ENCODE assay signal across 13 cellular contexts in the genomic region with DNA sequence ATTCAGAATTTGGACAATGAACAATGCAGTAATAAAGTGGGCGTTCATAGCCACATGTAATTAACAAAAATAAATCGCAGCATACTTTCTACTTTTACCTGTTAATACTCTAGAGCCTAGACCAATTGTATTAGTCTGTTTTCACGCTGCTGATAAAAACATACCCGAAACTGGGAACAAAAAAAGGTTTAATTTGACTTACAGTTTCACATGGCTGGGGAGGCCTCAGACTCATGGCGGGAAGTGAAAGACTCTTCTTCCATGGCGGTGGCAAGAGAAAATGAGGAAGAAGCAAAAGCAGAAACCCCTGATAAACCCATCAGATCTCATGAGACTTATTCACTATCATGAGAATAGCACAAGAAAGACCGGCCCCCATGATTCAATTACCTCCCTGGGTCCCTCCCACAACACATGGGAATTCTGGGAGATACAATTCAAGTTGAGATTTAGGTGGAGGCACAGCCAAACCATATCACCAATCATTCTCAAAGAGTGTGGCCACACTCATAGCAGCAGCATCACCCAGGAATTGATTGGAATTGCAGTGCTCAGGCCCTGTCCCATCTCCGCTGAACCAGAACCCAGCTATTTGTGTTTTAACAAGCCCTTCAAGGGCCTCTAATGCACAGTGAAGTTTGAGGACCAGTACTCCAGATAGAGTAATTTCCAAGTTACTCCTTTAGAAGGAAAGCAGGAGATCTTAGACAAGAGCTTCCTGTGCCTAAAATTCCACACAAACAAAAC.
DNase-seq lines count a peak whose midpoint lies in the region; ATAC-seq and TF ChIP-seq lines count a peak whose summit lies in the region.
"Had no signal": no experiment of that assay in that cellular context is flagged by ENCODE, and none has a peak within 500 bp of the region (broad histone marks: within the 10 kb centered on the region; RNA-seq: fewer than 3 reads in every experiment).

No MANE protein-coding gene starts in this region.

- no peaks in the 10 kb centered on the region for H3K27me3 ChIP-seq in CD8-positive, alpha-beta T cell (ENCODE audit: insufficient read depth, low read length)
- no peaks in the 10 kb centered on the region for H3K27me3 ChIP-seq in lower lobe of right lung (ENCODE audit: low read depth)
- H3K27me3 ChIP-seq: transverse colon had no signal

- no peak for TF ChIP-seq CTCF in CD8-positive, alpha-beta T cell (IDR thresholded peaks at IDR 0.05)
- no peak for TF ChIP-seq CTCF in lower lobe of right lung (IDR thresholded peaks at IDR 0.05)

- CTCF ChIA-PET in CD8-positive, alpha-beta T cell (lab: Charles Lee), result no interaction called here

- POLR2A ChIA-PET in naive thymus-derived CD8-positive, alpha-beta T cell (lab: Charles Lee), result no interaction called here
- POLR2A ChIA-PET in CD8-positive, alpha-beta T cell (lab: Charles Lee), result no interaction called here

- ATAC-seq in GM18907 (IDR thresholded peaks at IDR 0.05; ENCODE audit: unreplicated experiment) (peak; percentile 62), GM21619 (IDR thresholded peaks at IDR 0.05; ENCODE audit: unreplicated experiment) (peak; percentile 54), HG03196 (IDR thresholded peaks at IDR 0.05; ENCODE audit: unreplicated experiment) (peak; percentile 54), GM19324 (IDR thresholded peaks at IDR 0.05; ENCODE audit: low FRiP score, unreplicated experiment) (no peak), lower lobe of right lung (no peak)
- no peak for ATAC-seq in naive thymus-derived CD8-positive, alpha-beta T cell
- no peak for ATAC-seq in CD8-positive, alpha-beta T cell
- ATAC-seq: Right ventricle myocardium inferior had no signal

- peaks cover 0 to 50% (median 1%) of the 10 kb centered on the region in 4 donors for H3K4me1 Mint-ChIP-seq in naive thymus-derived CD8-positive, alpha-beta T cell
- H3K4me1 Mint-ChIP-seq in CD8-positive, alpha-beta T cell (ENCODE audit: low read depth), result no peaks in the 10 kb centered on the region

- no peaks in the 10 kb centered on the region for H3K9me3 ChIP-seq in CD8-positive, alpha-beta T cell (ENCODE audit: low read length)
- no peaks in the 10 kb centered on the region for H3K9me3 ChIP-seq in lower lobe of right lung
- H3K9me3 ChIP-seq: transverse colon had no signal

- H3K4me3 Mint-ChIP-seq in naive thymus-derived CD8-positive, alpha-beta T cell, result peak overlapping the region in 1 of 10 donors; percentile 22
- no peak overlapping the region for H3K4me3 Mint-ChIP-seq in CD8-positive, alpha-beta T cell

- H3K4me3 ChIP-seq in CD8-positive, alpha-beta T cell (ENCODE audit: low read depth, low read length), result no peak overlapping the region
- H3K4me3 ChIP-seq in lower lobe of right lung, result no peak overlapping the region
- H3K4me3 ChIP-seq: transverse colon had no signal

- H3K27ac Mint-ChIP-seq in naive thymus-derived CD8-positive, alpha-beta T cell, result peak overlapping the region in 2 of 10 donors; percentile 29 to 74
- no peak overlapping the region for H3K27ac Mint-ChIP-seq in CD8-positive, alpha-beta T cell

- intact Hi-C loops in CD8-positive, alpha-beta T cell (cut with DNase I, micrococcal nuclease), result no loop called here
- intact Hi-C loops in lower lobe of right lung (cut with DNase I), result no loop called here

- peak; percentile 37 for DNase-seq in medulla oblongata (ENCODE audit: extremely low spot score)
- DNase-seq in naive thymus-derived CD8-positive, alpha-beta T cell, result no peak
- no peak for DNase-seq in CD8-positive, alpha-beta T cell
- no peak for DNase-seq in lower lobe of right lung
- DNase-seq: activated effector memory CD4-positive, alpha-beta T cell treated with Interleukin-2 at 50 U/mL for 16 hours; NCI-H345; transverse colon had no signal

- no peaks in the 10 kb centered on the region for H3K36me3 Mint-ChIP-seq in naive thymus-derived CD8-positive, alpha-beta T cell
- no peaks in the 10 kb centered on the region for H3K36me3 Mint-ChIP-seq in CD8-positive, alpha-beta T cell

- H3K4me1 ChIP-seq in CD8-positive, alpha-beta T cell (ENCODE audit: insufficient read depth, low read length), result no peaks in the 10 kb centered on the region
- no peaks in the 10 kb centered on the region for H3K4me1 ChIP-seq in lower lobe of right lung
- H3K4me1 ChIP-seq: transverse colon had no signal

- H3K36me3 ChIP-seq in CD8-positive, alpha-beta T cell (ENCODE audit: insufficient read depth, low read length), result no peaks in the 10 kb centered on the region
- H3K36me3 ChIP-seq in lower lobe of right lung, result no peaks in the 10 kb centered on the region
- H3K36me3 ChIP-seq: transverse colon had no signal

- H3K27me3 Mint-ChIP-seq in naive thymus-derived CD8-positive, alpha-beta T cell, result peaks cover 0 to 28% (median 3%) of the 10 kb centered on the region in 5 donors
- no peaks in the 10 kb centered on the region for H3K27me3 Mint-ChIP-seq in CD8-positive, alpha-beta T cell (ENCODE audit: low read depth)

- H3K27ac ChIP-seq in CD8-positive, alpha-beta T cell (ENCODE audit: low read depth, low read length), result no peak overlapping the region
- H3K27ac ChIP-seq in lower lobe of right lung, result no peak overlapping the region
- H3K27ac ChIP-seq: epithelial cell of prostate, transverse colon had no signal

- peaks cover 0 to 28% (median 1%) of the 10 kb centered on the region in 9 donors for H3K9me3 Mint-ChIP-seq in naive thymus-derived CD8-positive, alpha-beta T cell
- peaks cover 5% of the 10 kb centered on the region for H3K9me3 Mint-ChIP-seq in CD8-positive, alpha-beta T cell

Comparison
In these comparisons a context has a peak if more than half of its experiments do, and no peak if none do; other contexts are left out.
1. ATAC-seq: peak in GM18907 (single experiment), GM21619 (single experiment) and HG03196 (single experiment); none in naive thymus-derived CD8-positive, alpha-beta T cell (0 of 2), CD8-positive, alpha-beta T cell (single experiment), GM19324 (single experiment) and lower lobe of right lung (0 of 2).